In genomic region chr4:184595430-184595829, GRCh38 we compare ENCODE assay signal across 26 cellular contexts.
"Had no signal": no experiment of that assay in that cellular context is flagged by ENCODE, and none has a peak within 500 bp of the region (broad histone marks: within the 10 kb centered on the region; RNA-seq: fewer than 3 reads in every experiment).

No MANE protein-coding gene starts in this region.

- H3K36me3 ChIP-seq: esophagus squamous epithelium, gastrocnemius medialis, heart right ventricle, left lung, lower lobe of right lung had no signal

- H3K4me1 ChIP-seq: esophagus squamous epithelium, gastrocnemius medialis, left lung, lower lobe of right lung had no signal

- H3K27ac ChIP-seq: coronary artery, dorsolateral prefrontal cortex, epithelial cell of prostate, esophagus squamous epithelium, gastrocnemius medialis, left lung, lower lobe of right lung had no signal

- H3K27me3 ChIP-seq: dorsolateral prefrontal cortex, esophagus squamous epithelium, heart right ventricle, left lung had no signal

- FAIRE-seq: colon, endothelial cell of umbilical vein, islet of Langerhans, keratinocyte had no signal

- H3K4me3 ChIP-seq: coronary artery, dorsolateral prefrontal cortex, esophagus squamous epithelium, gastrocnemius medialis, heart right ventricle, left lung, lower lobe of right lung had no signal

- DNase-seq: dermis blood vessel endothelial cell; dorsolateral prefrontal cortex; effector CD4-positive, alpha-beta T cell; effector memory CD4-positive, alpha-beta T cell; erythroblast; esophagus squamous epithelium; foreskin fibroblast; foreskin melanocyte; gastrocnemius medialis; glutamatergic neuron; heart right ventricle; hippocampal formation; left cardiac atrium; left lung; left ventricle myocardium superior; lower lobe of right lung; mesendoderm; midbrain; naive thymus-derived CD4-positive, alpha-beta T cell had no signal

- H3K9me3 ChIP-seq: esophagus squamous epithelium, gastrocnemius medialis, heart right ventricle, left lung, lower lobe of right lung had no signal

- ATAC-seq: esophagus mucosa; gastrocnemius medialis; heart right ventricle; left cardiac atrium; left lung; left ventricle myocardium superior; lower lobe of right lung; naive thymus-derived CD4-positive, alpha-beta T cell had no signal
